ENCODE assay signal across 17 cellular contexts in the genomic region with DNA sequence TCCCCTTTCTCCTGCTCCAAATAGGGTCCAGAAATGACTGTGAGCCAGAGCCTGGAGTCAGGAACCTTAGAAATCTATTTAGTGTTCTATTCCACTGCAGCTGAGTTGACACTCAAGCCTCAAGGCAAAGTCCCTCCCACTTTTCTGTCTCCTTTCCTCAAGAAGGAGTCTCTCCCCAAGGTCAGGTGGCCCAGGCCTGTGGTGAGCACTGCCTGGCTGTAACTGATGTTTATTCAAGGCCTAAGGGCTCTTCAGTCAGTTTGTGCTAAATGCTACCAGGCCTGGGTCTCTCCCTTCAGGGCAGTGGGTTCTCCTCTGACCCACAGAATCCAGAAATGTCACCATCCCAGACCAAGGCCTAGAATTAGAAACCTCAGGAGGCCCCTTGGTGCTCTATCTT.
DNase-seq lines count a peak whose midpoint lies in the region; ATAC-seq, FAIRE-seq and TF ChIP-seq lines count a peak whose summit lies in the region.
"Had no signal": no experiment of that assay in that cellular context is flagged by ENCODE, and none has a peak within 500 bp of the region (broad histone marks: within the 10 kb centered on the region; RNA-seq: fewer than 3 reads in every experiment).

No MANE protein-coding gene starts in this region.

- no peak for TF ChIP-seq CTCF in H1 (IDR thresholded peaks at IDR 0.05; ENCODE audit: control extremely low read depth in 1 of 3, insufficient read depth in 1 of 3, low read depth in 1 of 3, low read length in 3 of 3)
- TF ChIP-seq CTCF in left lung (IDR thresholded peaks at IDR 0.05): no peak

- H2BK15ac ChIP-seq in H1 (ENCODE audit: low read length): peak overlapping the region; percentile 73; the same call in 1 of the 2 replicates

- POLR2A ChIA-PET in H1 (lab: Charles Lee; ENCODE audit: partially characterized antibody): no interaction called here

- H3K9me3 ChIP-seq in H1 (ENCODE audit: insufficient read depth in 2 of 2, low read depth in 1 of 2, low read length in 1 of 2) (no peaks in the 10 kb centered on the region), left lung (no peaks in the 10 kb centered on the region)

- H3K79me1 ChIP-seq in H1 (ENCODE audit: low read depth, low read length): no peaks in the 10 kb centered on the region

- H3K4ac ChIP-seq in H1 (replicated peaks; ENCODE audit: insufficient read length, low read depth, low read length): no peak overlapping the region

- H2BK20ac ChIP-seq in H1 (ENCODE audit: low read length): peak overlapping the region; percentile 97; the same call in 1 of the 2 replicates

- peak overlapping the region; percentile 48; the same call in 1 of the 2 replicates for H3K18ac ChIP-seq in H1 (ENCODE audit: extremely low read depth, low read length)

- H3K79me2 ChIP-seq in H1 (ENCODE audit: control insufficient read depth in 1 of 2, insufficient read depth in 2 of 2, low read length in 2 of 2): no peaks in the 10 kb centered on the region

- CTCF ChIA-PET in H1 (lab: Charles Lee; ENCODE audit: partially characterized antibody): no interaction called here

- H3K9ac ChIP-seq in H1 (replicated peaks in 1 of 4; ENCODE audit: extremely low read depth in 1 of 4, low read depth in 3 of 4, low read length in 3 of 4): no peak overlapping the region

- H4K20me1 ChIP-seq in H1 (replicated peaks in 1 of 2; ENCODE audit: control insufficient read depth in 1 of 2, insufficient read depth in 2 of 2, low read length in 2 of 2): no peaks in the 10 kb centered on the region

- no peak overlapping the region for H4K91ac ChIP-seq in H1 (replicated peaks; ENCODE audit: insufficient read length, low read length)

- intact Hi-C loops in left lung (cut with DNase I): no loop called here

- H3K27ac ChIP-seq in H1 (ENCODE audit: low read depth, low read length): no peak overlapping the region
- no peak overlapping the region for H3K27ac ChIP-seq in left lung

- TF ChIP-seq EP300 in H1 (IDR thresholded peaks at IDR 0.05; ENCODE audit: borderline replicate concordance in 1 of 2, low read depth in 2 of 2, low read length in 2 of 2): no peak

- no peaks in the 10 kb centered on the region for H3K36me3 ChIP-seq in H1 (ENCODE audit: control insufficient read depth in 2 of 4, insufficient read depth in 4 of 4, low read length in 3 of 4)
- H3K36me3 ChIP-seq in left lung: no peaks in the 10 kb centered on the region

- no peak overlapping the region for H3K56ac ChIP-seq in H1 (replicated peaks; ENCODE audit: insufficient read length, low read depth, low read length)

- H3K27me3 ChIP-seq in H1 (replicated peaks in 1 of 4; ENCODE audit: control insufficient read depth in 3 of 4, extremely low read depth in 1 of 4, insufficient read depth in 3 of 4, low read length in 3 of 4): no peaks in the 10 kb centered on the region
- no peaks in the 10 kb centered on the region for H3K27me3 ChIP-seq in left lung

- H2BK12ac ChIP-seq in H1 (ENCODE audit: low read depth, low read length): peak overlapping the region; percentile 97; the same call in 1 of the 2 replicates

- H3K23me2 ChIP-seq in H1 (ENCODE audit: low read depth, low read length): no peaks in the 10 kb centered on the region

- no peak overlapping the region for H3K4me2 ChIP-seq in H1 (ENCODE audit: insufficient read depth in 1 of 2, low read depth in 2 of 2, low read length in 2 of 2)

- DNase-seq in ELF-1 (ENCODE audit: low read depth, low spot score) (peak; percentile 32), H1 (ENCODE audit: low read depth in 1 of 2, low spot score in 2 of 2) (no peak), left lung (no peak), anterior cingulate cortex (lab: John Stamatoyannopoulos, UW) (no peak), iPS-NIHi11 (ENCODE audit: low spot score) (no peak)
- DNase-seq: C1 segment of cervical spinal cord; Calu3; CD4-positive, alpha-beta T cell; DMS 273 treated with DMSO at 0.1 percent for 48 hours; DMS79 treated with DMSO at 0.1 percent for 48 hours; EL; GDM1 had no signal

- peaks cover 0 to 19% (median 4%) of the 10 kb centered on the region in 4 experiments; a peak in 3 of 7 replicates for H3K4me1 ChIP-seq in H1 (replicated peaks in 1 of 4; ENCODE audit: control insufficient read depth in 3 of 4, insufficient read depth in 4 of 4, low read length in 3 of 4)
- H3K4me1 ChIP-seq in left lung: no peaks in the 10 kb centered on the region

- peak overlapping the region; percentile 76; the same call in 1 of the 2 replicates for H2BK5ac ChIP-seq in H1 (ENCODE audit: low read depth, low read length)

- peak; percentile 77 for ATAC-seq in left lung
- ATAC-seq in GM21390 (IDR thresholded peaks at IDR 0.05; ENCODE audit: unreplicated experiment): no peak
- ATAC-seq in GM19035 (IDR thresholded peaks at IDR 0.05; ENCODE audit: unreplicated experiment): no peak

- TF ChIP-seq RAD21 in H1 (IDR thresholded peaks at IDR 0.05 in 1 of 2, conservative IDR thresholded peaks at IDR 0.05 in 1 of 2; ENCODE audit: low read depth in 2 of 2, low read length in 2 of 2): no peak

- no peak overlapping the region for H2AFZ ChIP-seq in H1 (ENCODE audit: low read length)

- no peak overlapping the region for H4K8ac ChIP-seq in H1 (ENCODE audit: extremely low read depth, insufficient read depth, low read length)

- no peak for TF ChIP-seq POLR2A in H1 (IDR thresholded peaks at IDR 0.05; ENCODE audit: control extremely low read depth in 1 of 2, low read depth in 2 of 2, low read length in 2 of 2)

- no peak overlapping the region for H4K5ac ChIP-seq in H1 (ENCODE audit: insufficient read length, low read depth, low read length)

- H2BK120ac ChIP-seq in H1 (replicated peaks; ENCODE audit: low read depth, low read length): peak overlapping the region; percentile 82

- no peak overlapping the region for H3K23ac ChIP-seq in H1 (ENCODE audit: insufficient read length)

- no peak overlapping the region for H3K14ac ChIP-seq in H1 (ENCODE audit: insufficient read length)

- FAIRE-seq in H1 (lab: Jason Lieb, UNC): no peak
- FAIRE-seq: A204.1, GM12892, H54 had no signal

- H3K4me3 ChIP-seq in H1 (ENCODE audit: extremely low read depth in 1 of 4, insufficient read depth in 2 of 4, low read depth in 3 of 4, low read length in 4 of 4) (no peak overlapping the region), left lung (no peak overlapping the region)

- H2AK5ac ChIP-seq in H1 (ENCODE audit: low read depth, low read length): peak overlapping the region; percentile 33; the same call in 1 of the 2 replicates

TF ChIP-seq in H1, 55 proteins besides CTCF, POLR2A, EP300 and RAD21:
- TF ChIP-seq RFX5 (IDR thresholded peaks at IDR 0.05; ENCODE audit: borderline replicate concordance, low read depth, low read length) (no peak), ZNF274 (IDR thresholded peaks at IDR 0.05; ENCODE audit: borderline replicate concordance, extremely low read depth, low read length) (no peak), SRF (IDR thresholded peaks at IDR 0.05; ENCODE audit: low read depth, low read length) (no peak), KDM4A (IDR thresholded peaks at IDR 0.05; ENCODE audit: low read depth, low read length, severe bottlenecking) (no peak), TCF12 (IDR thresholded peaks at IDR 0.05; ENCODE audit: low read depth, low read length) (no peak), CREB1 (IDR thresholded peaks at IDR 0.05) (no peak), BACH1 (IDR thresholded peaks at IDR 0.05; ENCODE audit: low read length) (no peak), SIRT6 (IDR thresholded peaks at IDR 0.05; ENCODE audit: low read length) (no peak), CBX8 (IDR thresholded peaks at IDR 0.05; ENCODE audit: borderline replicate concordance, low read depth, low read length) (no peak), POU5F1 (IDR thresholded peaks at IDR 0.05; ENCODE audit: low read depth, low read length) (no peak), CHD1 (IDR thresholded peaks at IDR 0.05; ENCODE audit: low read depth, low read length) (no peak), SP1 (IDR thresholded peaks at IDR 0.05; ENCODE audit: low read depth, low read length) (no peak)
- TF ChIP-seq, protein P1, sequence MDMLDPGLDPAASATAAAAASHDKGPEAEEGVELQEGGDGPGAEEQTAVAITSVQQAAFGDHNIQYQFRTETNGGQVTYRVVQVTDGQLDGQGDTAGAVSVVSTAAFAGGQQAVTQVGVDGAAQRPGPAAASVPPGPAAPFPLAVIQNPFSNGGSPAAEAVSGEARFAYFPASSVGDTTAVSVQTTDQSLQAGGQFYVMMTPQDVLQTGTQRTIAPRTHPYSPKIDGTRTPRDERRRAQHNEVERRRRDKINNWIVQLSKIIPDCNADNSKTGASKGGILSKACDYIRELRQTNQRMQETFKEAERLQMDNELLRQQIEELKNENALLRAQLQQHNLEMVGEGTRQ (IDR thresholded peaks at IDR 0.05; ENCODE audit: low read length): no peak
